Comparison of ENCODE assay signal across 1 cellular context in the genomic region with DNA sequence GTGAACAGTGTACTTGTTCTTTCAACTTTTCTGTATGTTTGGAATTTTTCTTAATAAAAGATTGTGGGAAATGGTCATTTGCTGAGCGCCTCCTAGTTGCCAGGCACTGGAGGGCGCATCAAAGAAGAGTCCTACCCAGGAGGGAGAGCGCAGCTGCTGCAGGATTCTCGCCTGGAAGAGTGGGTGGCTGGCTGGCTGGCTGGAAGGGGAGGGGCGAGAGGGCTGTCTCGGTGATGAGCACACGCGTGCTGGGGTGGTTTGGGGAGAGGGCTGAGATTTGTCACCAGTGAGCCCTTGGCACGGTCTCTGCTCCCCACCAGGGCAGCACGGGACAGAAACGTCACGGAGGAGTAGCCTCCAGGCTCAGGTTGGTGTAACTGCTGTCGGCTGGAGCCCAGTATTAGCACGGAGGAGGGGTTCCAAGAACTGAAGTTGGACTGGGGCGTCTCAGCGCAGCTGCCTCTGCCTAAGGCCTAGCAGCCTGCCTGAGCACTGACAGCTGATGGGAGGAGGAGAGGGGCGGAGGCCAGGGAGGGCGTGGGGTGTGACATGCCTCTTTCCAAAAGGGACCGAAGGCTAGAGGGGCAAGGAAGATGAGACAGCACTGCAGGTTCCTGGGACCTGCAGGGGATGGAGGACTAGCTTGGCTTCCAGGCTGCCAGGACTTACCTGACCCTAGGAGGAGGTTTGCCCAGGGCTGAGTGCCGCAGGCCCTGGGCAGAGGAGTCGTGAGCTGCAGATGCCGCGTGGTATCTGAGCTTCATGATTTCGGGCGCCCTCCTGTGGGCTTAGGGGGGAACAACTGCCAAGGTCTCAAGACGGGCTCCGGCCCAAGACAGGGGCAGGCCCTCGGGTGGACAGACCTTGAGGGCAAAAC.
TF ChIP-seq lines count a peak whose summit lies in the region.

No MANE protein-coding gene starts in this region.

TF ChIP-seq in HepG2, 621 proteins besides CTCF, POLR2A, EP300 and RAD21 (continued from another document and continues in another):
- TF ChIP-seq, protein P1, sequence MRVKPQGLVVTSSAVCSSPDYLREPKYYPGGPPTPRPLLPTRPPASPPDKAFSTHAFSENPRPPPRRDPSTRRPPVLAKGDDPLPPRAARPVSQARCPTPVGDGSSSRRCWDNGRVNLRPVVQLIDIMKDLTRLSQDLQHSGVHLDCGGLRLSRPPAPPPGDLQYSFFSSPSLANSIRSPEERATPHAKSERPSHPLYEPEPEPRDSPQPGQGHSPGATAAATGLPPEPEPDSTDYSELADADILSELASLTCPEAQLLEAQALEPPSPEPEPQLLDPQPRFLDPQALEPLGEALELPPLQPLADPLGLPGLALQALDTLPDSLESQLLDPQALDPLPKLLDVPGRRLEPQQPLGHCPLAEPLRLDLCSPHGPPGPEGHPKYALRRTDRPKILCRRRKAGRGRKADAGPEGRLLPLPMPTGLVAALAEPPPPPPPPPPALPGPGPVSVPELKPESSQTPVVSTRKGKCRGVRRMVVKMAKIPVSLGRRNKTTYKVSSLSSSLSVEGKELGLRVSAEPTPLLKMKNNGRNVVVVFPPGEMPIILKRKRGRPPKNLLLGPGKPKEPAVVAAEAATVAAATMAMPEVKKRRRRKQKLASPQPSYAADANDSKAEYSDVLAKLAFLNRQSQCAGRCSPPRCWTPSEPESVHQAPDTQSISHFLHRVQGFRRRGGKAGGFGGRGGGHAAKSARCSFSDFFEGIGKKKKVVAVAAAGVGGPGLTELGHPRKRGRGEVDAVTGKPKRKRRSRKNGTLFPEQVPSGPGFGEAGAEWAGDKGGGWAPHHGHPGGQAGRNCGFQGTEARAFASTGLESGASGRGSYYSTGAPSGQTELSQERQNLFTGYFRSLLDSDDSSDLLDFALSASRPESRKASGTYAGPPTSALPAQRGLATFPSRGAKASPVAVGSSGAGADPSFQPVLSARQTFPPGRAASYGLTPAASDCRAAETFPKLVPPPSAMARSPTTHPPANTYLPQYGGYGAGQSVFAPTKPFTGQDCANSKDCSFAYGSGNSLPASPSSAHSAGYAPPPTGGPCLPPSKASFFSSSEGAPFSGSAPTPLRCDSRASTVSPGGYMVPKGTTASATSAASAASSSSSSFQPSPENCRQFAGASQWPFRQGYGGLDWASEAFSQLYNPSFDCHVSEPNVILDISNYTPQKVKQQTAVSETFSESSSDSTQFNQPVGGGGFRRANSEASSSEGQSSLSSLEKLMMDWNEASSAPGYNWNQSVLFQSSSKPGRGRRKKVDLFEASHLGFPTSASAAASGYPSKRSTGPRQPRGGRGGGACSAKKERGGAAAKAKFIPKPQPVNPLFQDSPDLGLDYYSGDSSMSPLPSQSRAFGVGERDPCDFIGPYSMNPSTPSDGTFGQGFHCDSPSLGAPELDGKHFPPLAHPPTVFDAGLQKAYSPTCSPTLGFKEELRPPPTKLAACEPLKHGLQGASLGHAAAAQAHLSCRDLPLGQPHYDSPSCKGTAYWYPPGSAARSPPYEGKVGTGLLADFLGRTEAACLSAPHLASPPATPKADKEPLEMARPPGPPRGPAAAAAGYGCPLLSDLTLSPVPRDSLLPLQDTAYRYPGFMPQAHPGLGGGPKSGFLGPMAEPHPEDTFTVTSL (CRISPR knock-in tag; IDR thresholded peaks at IDR 0.05; ENCODE audit: borderline replicate concordance), result peak; percentile 67; the same call in 1 of the 2 replicates
- TF ChIP-seq YEATS2 (CRISPR knock-in tag; IDR thresholded peaks at IDR 0.05; ENCODE audit: borderline replicate concordance) (no peak; the same call in 1 of the 2 replicates), SOX13 (IDR thresholded peaks at IDR 0.05) (no peak), SOX13 (CRISPR knock-in tag; conservative IDR thresholded peaks at IDR 0.05 in 1 of 2, IDR thresholded peaks at IDR 0.05 in 1 of 2) (no peak), IKZF1 (IDR thresholded peaks at IDR 0.05) (no peak), ZNF253 (CRISPR knock-in tag; IDR thresholded peaks at IDR 0.05; ENCODE audit: borderline replicate concordance) (no peak), ZFP36 (IDR thresholded peaks at IDR 0.05; ENCODE audit: borderline replicate concordance, low read depth, low read length, partially characterized antibody) (no peak), CCDC6 (CRISPR knock-in tag; IDR thresholded peaks at IDR 0.05) (peak; percentile 48; the same call in 1 of the 2 replicates), NR2F1 (CRISPR knock-in tag; IDR thresholded peaks at IDR 0.05) (0 out of 4 replicates have a peak, but pooled peaks of 1 of the 2 experiments have one; percentile 13), ZSCAN20 (CRISPR knock-in tag; IDR thresholded peaks at IDR 0.05; ENCODE audit: borderline replicate concordance) (no peak), KLF11 (CRISPR knock-in tag; IDR thresholded peaks at IDR 0.05) (peak; percentile 93), ZNF678 (CRISPR knock-in tag; IDR thresholded peaks at IDR 0.05) (0 out of 2 replicates have a peak, but pooled peaks have one; percentile 22), SIX1 (CRISPR knock-in tag; IDR thresholded peaks at IDR 0.05; ENCODE audit: borderline replicate concordance) (no peak), TEAD3 (CRISPR knock-in tag; optimal IDR thresholded peaks at IDR 0.05; ENCODE audit: borderline replicate concordance) (peak; percentile 78), ZNF616 (CRISPR knock-in tag; IDR thresholded peaks at IDR 0.05; ENCODE audit: low read depth) (no peak; the same call in 1 of the 2 replicates), RARG (CRISPR knock-in tag; IDR thresholded peaks at IDR 0.05; ENCODE audit: low read depth) (no peak), ZNF12 (CRISPR knock-in tag; IDR thresholded peaks at IDR 0.05) (no peak; the same call in 1 of the 2 replicates), KMT2B (CRISPR knock-in tag; IDR thresholded peaks at IDR 0.05) (no peak), HHEX (CRISPR knock-in tag; IDR thresholded peaks at IDR 0.05) (no peak), SCMH1 (CRISPR knock-in tag; IDR thresholded peaks at IDR 0.05; ENCODE audit: borderline replicate concordance) (no peak), PAWR (CRISPR knock-in tag; IDR thresholded peaks at IDR 0.05; ENCODE audit: borderline replicate concordance) (no peak)
- TF ChIP-seq, protein P2, sequence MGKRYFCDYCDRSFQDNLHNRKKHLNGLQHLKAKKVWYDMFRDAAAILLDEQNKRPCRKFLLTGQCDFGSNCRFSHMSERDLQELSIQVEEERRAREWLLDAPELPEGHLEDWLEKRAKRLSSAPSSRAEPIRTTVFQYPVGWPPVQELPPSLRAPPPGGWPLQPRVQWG (CRISPR knock-in tag; IDR thresholded peaks at IDR 0.05; ENCODE audit: borderline replicate concordance, low read depth), result no peak
- TF ChIP-seq, protein P3, sequence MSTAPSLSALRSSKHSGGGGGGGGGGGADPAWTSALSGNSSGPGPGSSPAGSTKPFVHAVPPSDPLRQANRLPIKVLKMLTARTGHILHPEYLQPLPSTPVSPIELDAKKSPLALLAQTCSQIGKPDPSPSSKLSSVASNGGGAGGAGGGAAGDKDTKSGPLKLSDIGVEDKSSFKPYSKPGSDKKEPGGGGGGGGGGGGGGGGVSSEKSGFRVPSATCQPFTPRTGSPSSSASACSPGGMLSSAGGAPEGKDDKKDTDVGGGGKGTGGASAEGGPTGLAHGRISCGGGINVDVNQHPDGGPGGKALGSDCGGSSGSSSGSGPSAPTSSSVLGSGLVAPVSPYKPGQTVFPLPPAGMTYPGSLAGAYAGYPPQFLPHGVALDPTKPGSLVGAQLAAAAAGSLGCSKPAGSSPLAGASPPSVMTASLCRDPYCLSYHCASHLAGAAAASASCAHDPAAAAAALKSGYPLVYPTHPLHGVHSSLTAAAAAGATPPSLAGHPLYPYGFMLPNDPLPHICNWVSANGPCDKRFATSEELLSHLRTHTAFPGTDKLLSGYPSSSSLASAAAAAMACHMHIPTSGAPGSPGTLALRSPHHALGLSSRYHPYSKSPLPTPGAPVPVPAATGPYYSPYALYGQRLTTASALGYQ (CRISPR knock-in tag; IDR thresholded peaks at IDR 0.05), result no peak
- TF ChIP-seq, protein P4, sequence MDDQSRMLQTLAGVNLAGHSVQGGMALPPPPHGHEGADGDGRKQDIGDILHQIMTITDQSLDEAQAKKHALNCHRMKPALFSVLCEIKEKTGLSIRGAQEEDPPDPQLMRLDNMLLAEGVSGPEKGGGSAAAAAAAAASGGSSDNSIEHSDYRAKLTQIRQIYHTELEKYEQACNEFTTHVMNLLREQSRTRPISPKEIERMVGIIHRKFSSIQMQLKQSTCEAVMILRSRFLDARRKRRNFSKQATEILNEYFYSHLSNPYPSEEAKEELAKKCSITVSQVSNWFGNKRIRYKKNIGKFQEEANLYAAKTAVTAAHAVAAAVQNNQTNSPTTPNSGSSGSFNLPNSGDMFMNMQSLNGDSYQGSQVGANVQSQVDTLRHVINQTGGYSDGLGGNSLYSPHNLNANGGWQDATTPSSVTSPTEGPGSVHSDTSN (CRISPR knock-in tag; IDR thresholded peaks at IDR 0.05; ENCODE audit: borderline replicate concordance), result no peak
- TF ChIP-seq, protein P5, sequence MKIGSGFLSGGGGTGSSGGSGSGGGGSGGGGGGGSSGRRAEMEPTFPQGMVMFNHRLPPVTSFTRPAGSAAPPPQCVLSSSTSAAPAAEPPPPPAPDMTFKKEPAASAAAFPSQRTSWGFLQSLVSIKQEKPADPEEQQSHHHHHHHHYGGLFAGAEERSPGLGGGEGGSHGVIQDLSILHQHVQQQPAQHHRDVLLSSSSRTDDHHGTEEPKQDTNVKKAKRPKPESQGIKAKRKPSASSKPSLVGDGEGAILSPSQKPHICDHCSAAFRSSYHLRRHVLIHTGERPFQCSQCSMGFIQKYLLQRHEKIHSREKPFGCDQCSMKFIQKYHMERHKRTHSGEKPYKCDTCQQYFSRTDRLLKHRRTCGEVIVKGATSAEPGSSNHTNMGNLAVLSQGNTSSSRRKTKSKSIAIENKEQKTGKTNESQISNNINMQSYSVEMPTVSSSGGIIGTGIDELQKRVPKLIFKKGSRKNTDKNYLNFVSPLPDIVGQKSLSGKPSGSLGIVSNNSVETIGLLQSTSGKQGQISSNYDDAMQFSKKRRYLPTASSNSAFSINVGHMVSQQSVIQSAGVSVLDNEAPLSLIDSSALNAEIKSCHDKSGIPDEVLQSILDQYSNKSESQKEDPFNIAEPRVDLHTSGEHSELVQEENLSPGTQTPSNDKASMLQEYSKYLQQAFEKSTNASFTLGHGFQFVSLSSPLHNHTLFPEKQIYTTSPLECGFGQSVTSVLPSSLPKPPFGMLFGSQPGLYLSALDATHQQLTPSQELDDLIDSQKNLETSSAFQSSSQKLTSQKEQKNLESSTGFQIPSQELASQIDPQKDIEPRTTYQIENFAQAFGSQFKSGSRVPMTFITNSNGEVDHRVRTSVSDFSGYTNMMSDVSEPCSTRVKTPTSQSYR (CRISPR knock-in tag; IDR thresholded peaks at IDR 0.05; ENCODE audit: borderline replicate concordance), result no peak
- TF ChIP-seq, protein P6, sequence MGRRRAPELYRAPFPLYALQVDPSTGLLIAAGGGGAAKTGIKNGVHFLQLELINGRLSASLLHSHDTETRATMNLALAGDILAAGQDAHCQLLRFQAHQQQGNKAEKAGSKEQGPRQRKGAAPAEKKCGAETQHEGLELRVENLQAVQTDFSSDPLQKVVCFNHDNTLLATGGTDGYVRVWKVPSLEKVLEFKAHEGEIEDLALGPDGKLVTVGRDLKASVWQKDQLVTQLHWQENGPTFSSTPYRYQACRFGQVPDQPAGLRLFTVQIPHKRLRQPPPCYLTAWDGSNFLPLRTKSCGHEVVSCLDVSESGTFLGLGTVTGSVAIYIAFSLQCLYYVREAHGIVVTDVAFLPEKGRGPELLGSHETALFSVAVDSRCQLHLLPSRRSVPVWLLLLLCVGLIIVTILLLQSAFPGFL (CRISPR knock-in tag; IDR thresholded peaks at IDR 0.05), result no peak
- TF ChIP-seq, protein P7, sequence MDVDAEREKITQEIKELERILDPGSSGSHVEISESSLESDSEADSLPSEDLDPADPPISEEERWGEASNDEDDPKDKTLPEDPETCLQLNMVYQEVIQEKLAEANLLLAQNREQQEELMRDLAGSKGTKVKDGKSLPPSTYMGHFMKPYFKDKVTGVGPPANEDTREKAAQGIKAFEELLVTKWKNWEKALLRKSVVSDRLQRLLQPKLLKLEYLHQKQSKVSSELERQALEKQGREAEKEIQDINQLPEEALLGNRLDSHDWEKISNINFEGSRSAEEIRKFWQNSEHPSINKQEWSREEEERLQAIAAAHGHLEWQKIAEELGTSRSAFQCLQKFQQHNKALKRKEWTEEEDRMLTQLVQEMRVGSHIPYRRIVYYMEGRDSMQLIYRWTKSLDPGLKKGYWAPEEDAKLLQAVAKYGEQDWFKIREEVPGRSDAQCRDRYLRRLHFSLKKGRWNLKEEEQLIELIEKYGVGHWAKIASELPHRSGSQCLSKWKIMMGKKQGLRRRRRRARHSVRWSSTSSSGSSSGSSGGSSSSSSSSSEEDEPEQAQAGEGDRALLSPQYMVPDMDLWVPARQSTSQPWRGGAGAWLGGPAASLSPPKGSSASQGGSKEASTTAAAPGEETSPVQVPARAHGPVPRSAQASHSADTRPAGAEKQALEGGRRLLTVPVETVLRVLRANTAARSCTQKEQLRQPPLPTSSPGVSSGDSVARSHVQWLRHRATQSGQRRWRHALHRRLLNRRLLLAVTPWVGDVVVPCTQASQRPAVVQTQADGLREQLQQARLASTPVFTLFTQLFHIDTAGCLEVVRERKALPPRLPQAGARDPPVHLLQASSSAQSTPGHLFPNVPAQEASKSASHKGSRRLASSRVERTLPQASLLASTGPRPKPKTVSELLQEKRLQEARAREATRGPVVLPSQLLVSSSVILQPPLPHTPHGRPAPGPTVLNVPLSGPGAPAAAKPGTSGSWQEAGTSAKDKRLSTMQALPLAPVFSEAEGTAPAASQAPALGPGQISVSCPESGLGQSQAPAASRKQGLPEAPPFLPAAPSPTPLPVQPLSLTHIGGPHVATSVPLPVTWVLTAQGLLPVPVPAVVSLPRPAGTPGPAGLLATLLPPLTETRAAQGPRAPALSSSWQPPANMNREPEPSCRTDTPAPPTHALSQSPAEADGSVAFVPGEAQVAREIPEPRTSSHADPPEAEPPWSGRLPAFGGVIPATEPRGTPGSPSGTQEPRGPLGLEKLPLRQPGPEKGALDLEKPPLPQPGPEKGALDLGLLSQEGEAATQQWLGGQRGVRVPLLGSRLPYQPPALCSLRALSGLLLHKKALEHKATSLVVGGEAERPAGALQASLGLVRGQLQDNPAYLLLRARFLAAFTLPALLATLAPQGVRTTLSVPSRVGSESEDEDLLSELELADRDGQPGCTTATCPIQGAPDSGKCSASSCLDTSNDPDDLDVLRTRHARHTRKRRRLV (CRISPR knock-in tag; IDR thresholded peaks at IDR 0.05), result no peak; the same call in 1 of the 2 replicates
- TF ChIP-seq, protein P8, sequence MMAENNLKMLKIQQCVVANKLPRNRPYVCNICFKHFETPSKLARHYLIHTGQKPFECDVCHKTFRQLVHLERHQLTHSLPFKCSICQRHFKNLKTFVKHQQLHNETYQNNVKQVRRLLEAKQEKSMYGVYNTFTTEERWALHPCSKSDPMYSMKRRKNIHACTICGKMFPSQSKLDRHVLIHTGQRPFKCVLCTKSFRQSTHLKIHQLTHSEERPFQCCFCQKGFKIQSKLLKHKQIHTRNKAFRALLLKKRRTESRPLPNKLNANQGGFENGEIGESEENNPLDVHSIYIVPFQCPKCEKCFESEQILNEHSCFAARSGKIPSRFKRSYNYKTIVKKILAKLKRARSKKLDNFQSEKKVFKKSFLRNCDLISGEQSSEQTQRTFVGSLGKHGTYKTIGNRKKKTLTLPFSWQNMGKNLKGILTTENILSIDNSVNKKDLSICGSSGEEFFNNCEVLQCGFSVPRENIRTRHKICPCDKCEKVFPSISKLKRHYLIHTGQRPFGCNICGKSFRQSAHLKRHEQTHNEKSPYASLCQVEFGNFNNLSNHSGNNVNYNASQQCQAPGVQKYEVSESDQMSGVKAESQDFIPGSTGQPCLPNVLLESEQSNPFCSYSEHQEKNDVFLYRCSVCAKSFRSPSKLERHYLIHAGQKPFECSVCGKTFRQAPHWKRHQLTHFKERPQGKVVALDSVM (CRISPR knock-in tag; IDR thresholded peaks at IDR 0.05), result peak; percentile 61
- TF ChIP-seq, protein P9, sequence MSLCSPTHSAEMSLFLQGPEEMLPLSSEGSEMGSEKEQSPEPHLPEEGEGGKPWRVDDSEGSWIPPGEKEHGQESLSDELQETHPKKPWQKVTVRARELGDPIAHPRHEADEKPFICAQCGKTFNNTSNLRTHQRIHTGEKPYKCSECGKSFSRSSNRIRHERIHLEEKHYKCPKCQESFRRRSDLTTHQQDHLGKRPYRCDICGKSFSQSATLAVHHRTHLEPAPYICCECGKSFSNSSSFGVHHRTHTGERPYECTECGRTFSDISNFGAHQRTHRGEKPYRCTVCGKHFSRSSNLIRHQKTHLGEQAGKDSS (CRISPR knock-in tag; IDR thresholded peaks at IDR 0.05; ENCODE audit: borderline replicate concordance, low read depth), result peak; percentile 49; the same call in 1 of the 2 replicates
